Comparison of ENCODE assay signal across 12 cellular contexts in the genomic region with DNA sequence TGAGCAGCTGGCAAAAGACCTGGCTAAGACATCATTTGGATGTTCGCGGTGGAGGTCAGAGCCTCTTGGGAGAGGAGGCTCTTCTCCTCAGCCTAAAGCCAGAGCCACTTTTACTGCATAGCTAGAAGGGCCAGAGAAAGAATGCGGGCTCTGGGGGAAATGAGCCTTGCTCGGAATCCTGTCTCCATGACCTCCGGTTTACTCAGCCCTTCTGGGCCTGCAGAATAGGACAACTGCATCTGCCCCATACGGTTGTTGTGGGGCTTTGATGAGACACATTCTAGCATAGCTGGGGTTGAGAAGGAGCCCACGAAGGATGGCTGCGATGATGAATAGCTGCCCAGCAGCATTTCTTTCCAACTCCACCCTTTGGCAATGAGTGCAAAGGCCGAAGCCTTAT.
DNase-seq lines count a peak whose midpoint lies in the region; ATAC-seq and TF ChIP-seq lines count a peak whose summit lies in the region.
"Had no signal": no experiment of that assay in that cellular context is flagged by ENCODE, and none has a peak within 500 bp of the region (broad histone marks: within the 10 kb centered on the region; RNA-seq: fewer than 3 reads in every experiment).

No MANE protein-coding gene starts in this region.

- no peak overlapping the region for H4K5ac ChIP-seq in IMR-90 (ENCODE audit: low read depth, low read length)

- H3K27ac ChIP-seq in IMR-90 (ENCODE audit: insufficient read depth, low read length) (no peak overlapping the region), GM23248 (no peak overlapping the region)
- H3K27ac ChIP-seq: C4-2B had no signal

- no peak for TF ChIP-seq POLR2A in IMR-90 (IDR thresholded peaks at IDR 0.05; ENCODE audit: low read depth, low read length)

- no peaks in the 10 kb centered on the region for H3K9me3 ChIP-seq in IMR-90 (ENCODE audit: control insufficient read depth, insufficient read depth, low read length)
- H3K9me3 ChIP-seq in GM23248 (ENCODE audit: low read depth) = no peaks in the 10 kb centered on the region
- H3K9me3 ChIP-seq: HAP-1 had no signal

- no peak for TF ChIP-seq RAD21 in IMR-90 (IDR thresholded peaks at IDR 0.05; ENCODE audit: low read length)

- BruUV-seq in IMR-90 (replicated peaks; lab: Mats Ljungman, UMichigan) = no TSS peak

- no peaks in the 10 kb centered on the region for H3K79me2 ChIP-seq in GM23248 (ENCODE audit: insufficient read depth)

- no peak for TF ChIP-seq CTCF in IMR-90 (conservative IDR thresholded peaks at IDR 0.05; ENCODE audit: low read depth, low read length)
- TF ChIP-seq CTCF in nephron progenitor cell (IDR thresholded peaks at IDR 0.05) = no peak

- H3K23ac ChIP-seq in IMR-90 (ENCODE audit: low read depth, low read length) = no peak overlapping the region

- no peak overlapping the region for H3K4me2 ChIP-seq in IMR-90 (ENCODE audit: low read depth, low read length)
- H3K4me2 ChIP-seq in GM23248 (ENCODE audit: unreplicated experiment) = no peak overlapping the region

- H3K27ac Mint-ChIP-seq in stimulated activated effector memory CD8-positive, alpha-beta T cell treated with anti-CD3 and anti-CD28 coated beads, Interleukin-12 subunit alpha, Interleukin-12 subunit beta, amount 100 ng/mL, for 72 hours = no peak overlapping the region
- no peak overlapping the region for H3K27ac Mint-ChIP-seq in nephron progenitor cell
- H3K27ac Mint-ChIP-seq: B cell; CD4-positive, alpha-beta memory T cell had no signal

- H3K18ac ChIP-seq in IMR-90 (ENCODE audit: low read depth, low read length) = no peak overlapping the region

- H3K36me3 ChIP-seq in IMR-90 (ENCODE audit: control insufficient read depth, insufficient read depth, low read length) (no peaks in the 10 kb centered on the region), GM23248 (ENCODE audit: low read depth) (no peaks in the 10 kb centered on the region)
- H3K36me3 ChIP-seq: HAP-1 had no signal

- no peak overlapping the region for H3K9ac ChIP-seq in IMR-90 (ENCODE audit: low read depth, low read length)
- no peak overlapping the region for H3K9ac ChIP-seq in GM23248

- H3K4me1 ChIP-seq in IMR-90 (ENCODE audit: control insufficient read depth, insufficient read depth, low read length) (no peaks in the 10 kb centered on the region), GM23248 (ENCODE audit: insufficient read depth) (no peaks in the 10 kb centered on the region)
- H3K4me1 ChIP-seq: HAP-1 had no signal

- no peak overlapping the region for H4K91ac ChIP-seq in IMR-90 (ENCODE audit: insufficient read depth, low read depth, low read length)

- H3K9me3 Mint-ChIP-seq in stimulated activated effector memory CD8-positive, alpha-beta T cell treated with anti-CD3 and anti-CD28 coated beads, Interleukin-12 subunit alpha, Interleukin-12 subunit beta, amount 100 ng/mL, for 72 hours = no peaks in the 10 kb centered on the region
- no peaks in the 10 kb centered on the region for H3K9me3 Mint-ChIP-seq in nephron progenitor cell
- H3K9me3 Mint-ChIP-seq: CD4-positive, alpha-beta memory T cell had no signal

- no peak overlapping the region for H2BK20ac ChIP-seq in IMR-90 (ENCODE audit: low read depth, low read length)

- no peaks in the 10 kb centered on the region for H3K79me1 ChIP-seq in IMR-90 (ENCODE audit: low read depth in 1 of 2, low read length in 2 of 2)

- dilution Hi-C loops in IMR-90 (cut with HindIII; ENCODE audit: low sequenced_read_pairs, unreplicated experiment) = no loop called here

- intact Hi-C loops in IMR-90 (cut with micrococcal nuclease) (no loop called here), Right ventricle myocardium inferior (cut with DNase I) (no loop called here)

- H3K27me3 Mint-ChIP-seq in nephron progenitor cell (ENCODE audit: low read depth, poor library complexity) = peaks cover 5% of the 10 kb centered on the region

- H3K27me3 ChIP-seq in IMR-90 (ENCODE audit: control insufficient read depth, insufficient read depth, low read length) (peaks cover 72% of the 10 kb centered on the region), GM23248 (replicated peaks; ENCODE audit: insufficient read depth) (no peaks in the 10 kb centered on the region)

- H3K36me3 Mint-ChIP-seq in stimulated activated effector memory CD8-positive, alpha-beta T cell treated with anti-CD3 and anti-CD28 coated beads, Interleukin-12 subunit alpha, Interleukin-12 subunit beta, amount 100 ng/mL, for 72 hours = no peaks in the 10 kb centered on the region
- no peaks in the 10 kb centered on the region for H3K36me3 Mint-ChIP-seq in nephron progenitor cell (ENCODE audit: low read depth)
- H3K36me3 Mint-ChIP-seq: CD4-positive, alpha-beta memory T cell had no signal

- DNase-seq in IMR-90 (no peak), myocyte (ENCODE audit: low read depth) (peak; percentile 51), GM23248 (no peak), Right ventricle myocardium inferior (ENCODE audit: missing footprints) (no peak), nephron progenitor cell (no peak)
- no peak for DNase-seq in stimulated activated effector memory CD8-positive, alpha-beta T cell treated with anti-CD3 and anti-CD28 coated beads, Interleukin-12 subunit alpha, Interleukin-12 subunit beta, amount 100 ng/mL, for 72 hours (ENCODE audit: low spot score in 2 of 2)
- DNase-seq: CD4-positive, alpha-beta memory T cell; DMS79 had no signal

- no peaks in the 10 kb centered on the region for H3K4me1 Mint-ChIP-seq in stimulated activated effector memory CD8-positive, alpha-beta T cell treated with anti-CD3 and anti-CD28 coated beads, Interleukin-12 subunit alpha, Interleukin-12 subunit beta, amount 100 ng/mL, for 72 hours
- H3K4me1 Mint-ChIP-seq in nephron progenitor cell = peaks cover 69% of the 10 kb centered on the region
- H3K4me1 Mint-ChIP-seq: B cell; CD4-positive, alpha-beta memory T cell had no signal

- WGBS in IMR-90 (ENCODE audit: extremely low coverage in 2 of 2, insufficient read length in 1 of 2), 2 experiments = 100% methylated on average over 3 of the region's 9 CpGs; no CpG with 5 or more reads in 1 of the 2 experiments
- WGBS in GM23248 (ENCODE audit: low coverage in 1 of 2, low lambda C conversion rate in 2 of 2, missing lambda C conversion rate in 2 of 2), 2 experiments = 93 to 94% methylated on average over 9 of the region's 9 CpGs

- H2BK15ac ChIP-seq in IMR-90 (ENCODE audit: low read depth, low read length) = no peak overlapping the region

- ATAC-seq in IMR-90 (ENCODE audit: low read depth) (no peak), Right ventricle myocardium inferior (no peak), GM19328 (IDR thresholded peaks at IDR 0.05; ENCODE audit: unreplicated experiment) (no peak)
- ATAC-seq in stimulated activated effector memory CD8-positive, alpha-beta T cell treated with anti-CD3 and anti-CD28 coated beads, Interleukin-12 subunit alpha, Interleukin-12 subunit beta, amount 100 ng/mL, for 72 hours = peak; percentile 17

- H4K8ac ChIP-seq in IMR-90 (ENCODE audit: low read depth in 2 of 2, low read length in 2 of 2) = no peak overlapping the region

- in situ Hi-C loops in IMR-90 (cut with MboI; ENCODE audit: low sequenced_read_pairs) (no loop called here), GM23248 (cut with MboI) (no loop called here)

- H2BK5ac ChIP-seq in IMR-90 (ENCODE audit: low read depth, low read length, poor library complexity, severe bottlenecking) = no peak overlapping the region

- no peak overlapping the region for H3K14ac ChIP-seq in IMR-90 (replicated peaks; ENCODE audit: low read depth, low read length)

- POLR2A ChIA-PET in IMR-90 (lab: Charles Lee; ENCODE audit: unreplicated experiment) = no interaction called here

- H3K9me1 ChIP-seq in IMR-90 (ENCODE audit: insufficient read depth, low read length) = no peaks in the 10 kb centered on the region

- H2AK5ac ChIP-seq in IMR-90 (ENCODE audit: low read depth, low read length) = no peak overlapping the region

- no peak overlapping the region for H3K4ac ChIP-seq in IMR-90 (ENCODE audit: low read depth, low read length)

- CTCF ChIA-PET in IMR-90 (lab: Yijun Ruan, JAX) = no interaction called here

- no peak overlapping the region for H3K56ac ChIP-seq in IMR-90 (ENCODE audit: extremely low read depth, insufficient read depth, low read length)

- H2BK120ac ChIP-seq in IMR-90 (ENCODE audit: low read depth, low read length) = no peak overlapping the region

- H3F3A ChIP-seq in GM23248 (ENCODE audit: insufficient read depth) = no peaks in the 10 kb centered on the region

- H2AK9ac ChIP-seq in IMR-90 (replicated peaks; ENCODE audit: low read depth, low read length, poor library complexity) = peak overlapping the region; percentile 19

- H3K4me3 ChIP-seq in IMR-90 (ENCODE audit: insufficient read depth, low read depth, low read length) (no peak overlapping the region), GM23248 (no peak overlapping the region)
- H3K4me3 ChIP-seq: HAP-1 had no signal

- no peaks in the 10 kb centered on the region for H4K20me1 ChIP-seq in IMR-90 (ENCODE audit: insufficient read depth, low read length)
- H4K20me1 ChIP-seq in GM23248 (ENCODE audit: insufficient read depth) = no peaks in the 10 kb centered on the region

- no peak overlapping the region for H3K4me3 Mint-ChIP-seq in stimulated activated effector memory CD8-positive, alpha-beta T cell treated with anti-CD3 and anti-CD28 coated beads, Interleukin-12 subunit alpha, Interleukin-12 subunit beta, amount 100 ng/mL, for 72 hours
- no peak overlapping the region for H3K4me3 Mint-ChIP-seq in nephron progenitor cell
- H3K4me3 Mint-ChIP-seq: B cell; CD4-positive, alpha-beta memory T cell had no signal

- no peak overlapping the region for H2AFZ ChIP-seq in IMR-90 (replicated peaks; ENCODE audit: low read length, poor library complexity)
- H2AFZ ChIP-seq in GM23248 = no peak overlapping the region

- H3K9me2 ChIP-seq in GM23248 (ENCODE audit: insufficient read depth) = no peaks in the 10 kb centered on the region

TF ChIP-seq in IMR-90, 13 proteins besides CTCF, POLR2A, EP300 and RAD21 (continues in another document):
- TF ChIP-seq NFE2L2 (IDR thresholded peaks at IDR 0.05; ENCODE audit: low read depth, low read length) (no peak), BHLHE40 (IDR thresholded peaks at IDR 0.05; ENCODE audit: low read depth, low read length) (no peak), MXI1 (IDR thresholded peaks at IDR 0.05; ENCODE audit: borderline replicate concordance, low read depth, low read length) (no peak), FOS (IDR thresholded peaks at IDR 0.05; ENCODE audit: low read depth, low read length) (no peak), RFX5 (IDR thresholded peaks at IDR 0.05; ENCODE audit: low read depth, low read length) (no peak), MAZ (IDR thresholded peaks at IDR 0.05; ENCODE audit: borderline replicate concordance, low read depth, low read length) (no peak), RCOR1 (IDR thresholded peaks at IDR 0.05; ENCODE audit: insufficient replicate concordance, low read length) (no peak)
- TF ChIP-seq, protein P1, sequence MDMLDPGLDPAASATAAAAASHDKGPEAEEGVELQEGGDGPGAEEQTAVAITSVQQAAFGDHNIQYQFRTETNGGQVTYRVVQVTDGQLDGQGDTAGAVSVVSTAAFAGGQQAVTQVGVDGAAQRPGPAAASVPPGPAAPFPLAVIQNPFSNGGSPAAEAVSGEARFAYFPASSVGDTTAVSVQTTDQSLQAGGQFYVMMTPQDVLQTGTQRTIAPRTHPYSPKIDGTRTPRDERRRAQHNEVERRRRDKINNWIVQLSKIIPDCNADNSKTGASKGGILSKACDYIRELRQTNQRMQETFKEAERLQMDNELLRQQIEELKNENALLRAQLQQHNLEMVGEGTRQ (IDR thresholded peaks at IDR 0.05; ENCODE audit: low read depth, low read length) = no peak
